Comparison of ENCODE assay signal across 25 cellular contexts in genomic region chr2:41621095-41621494, GRCh38.
"Had no signal": no experiment of that assay in that cellular context is flagged by ENCODE, and none has a peak within 500 bp of the region (broad histone marks: within the 10 kb centered on the region; RNA-seq: fewer than 3 reads in every experiment).

No MANE protein-coding gene starts in this region.

- H2AFZ ChIP-seq: hepatocyte, neural progenitor cell, parathyroid adenoma had no signal

- DNase-seq: effector CD4-positive, alpha-beta T cell; head of caudate nucleus; kidney; left lung; mesenchymal stem cell; mucosa of descending colon; naive B cell; right lobe of liver; small intestine; stimulated activated CD4-positive, alpha-beta T cell treated with anti-CD3 and anti-CD28 coated beads, Interleukin-15, amount 100 ng/mL, for 24 hours; stimulated activated CD4-positive, alpha-beta T cell treated with anti-CD3 and anti-CD28 coated beads, Interleukin-2, amount 100 ng/mL, for 48 hours; stimulated activated naive B cell treated with anti-CD40 and anti-IgM and Interleukin-4, amounts not matched to agents 10 μg/mL and 1 μg/mL and 100 μg/mL, for 72 hours; upper lobe of left lung had no signal

- H3K9me3 ChIP-seq: left lung, mucosa of descending colon, right lobe of liver, thoracic aorta, tibial nerve, upper lobe of left lung had no signal

- H3K4me1 Mint-ChIP-seq: mesothelial cell of epicardium, naive B cell, neural progenitor cell had no signal

- H3K27me3 ChIP-seq: hepatocyte, left lung, neural progenitor cell, tibial nerve, upper lobe of left lung had no signal

- ATAC-seq: left lung; mucosa of descending colon; natural killer cell treated with Interleukin-12 subunit alpha and Interleukin-12 subunit beta and Interleukin-15 and Interleukin-18, amount 100 ng/mL, for 72 hours; right lobe of liver; stimulated activated naive B cell treated with anti-CD40 and anti-IgM and Interleukin-4, amounts not matched to agents 10 μg/mL and 1 μg/mL and 100 μg/mL, for 72 hours had no signal

- H3K4me2 ChIP-seq: hepatocyte, neural progenitor cell had no signal

- H3K36me3 Mint-ChIP-seq: mesothelial cell of epicardium; naive B cell; natural killer cell treated with Interleukin-12 subunit alpha and Interleukin-12 subunit beta and Interleukin-15 and Interleukin-18, amount 100 ng/mL, for 72 hours; neural progenitor cell; stimulated activated naive B cell treated with anti-CD40 and anti-IgM and Interleukin-4, amounts not matched to agents 10 μg/mL and 1 μg/mL and 100 μg/mL, for 72 hours had no signal

- H3K9me3 Mint-ChIP-seq: naive B cell; natural killer cell treated with Interleukin-12 subunit alpha and Interleukin-12 subunit beta and Interleukin-15 and Interleukin-18, amount 100 ng/mL, for 72 hours; neural progenitor cell; stimulated activated naive CD8-positive, alpha-beta T cell treated with anti-CD3 and anti-CD28 coated beads, Interleukin-15, Interleukin-2, amounts not matched to agents 100 ng/mL and 50 ng/mL, for 24 hours had no signal

- H3K4me3 ChIP-seq: coronary artery, hepatocyte, left lung, mucosa of descending colon, neural progenitor cell, right lobe of liver, thoracic aorta, tibial nerve, upper lobe of left lung had no signal

- H3K27me3 Mint-ChIP-seq: progenitor cell of endocrine pancreas; stimulated activated naive CD8-positive, alpha-beta T cell treated with anti-CD3 and anti-CD28 coated beads, Interleukin-15, Interleukin-2, amounts not matched to agents 100 ng/mL and 50 ng/mL, for 24 hours had no signal

- H3K27ac ChIP-seq: coronary artery, hepatocyte, left lung, neural progenitor cell, parathyroid adenoma, right lobe of liver, thoracic aorta, tibial nerve, upper lobe of left lung had no signal

- H3K9ac ChIP-seq: neural progenitor cell, parathyroid adenoma had no signal

- H3K4me3 Mint-ChIP-seq: mesothelial cell of epicardium; naive B cell; natural killer cell treated with Interleukin-12 subunit alpha and Interleukin-12 subunit beta and Interleukin-15 and Interleukin-18, amount 100 ng/mL, for 72 hours; neural progenitor cell; stimulated activated naive B cell treated with anti-CD40 and anti-IgM and Interleukin-4, amounts not matched to agents 10 μg/mL and 1 μg/mL and 100 μg/mL, for 72 hours; stimulated activated naive CD8-positive, alpha-beta T cell treated with anti-CD3 and anti-CD28 coated beads, Interleukin-15, Interleukin-2, amounts not matched to agents 100 ng/mL and 50 ng/mL, for 24 hours had no signal

- H3K79me2 ChIP-seq: hepatocyte, parathyroid adenoma had no signal

- H3K4me1 ChIP-seq: left lung, neural progenitor cell, right lobe of liver, upper lobe of left lung had no signal

- FAIRE-seq: frontal cortex, kidney, small intestine, urothelium cell line had no signal

- H3K36me3 ChIP-seq: left lung, neural progenitor cell, right lobe of liver, thoracic aorta, tibial nerve, upper lobe of left lung had no signal
